22 cellular contexts compared by ENCODE assay signal in genomic region chr4:8615921-8616787, GRCh38. TPM values are rescaled to one million over a fixed set of nuclear protein-coding genes. Genes with fewer than 3 reads are reported as not detected.
DNase-seq lines count a peak whose midpoint lies in the region; ATAC-seq, FAIRE-seq and TF ChIP-seq lines count a peak whose summit lies in the region.
"Had no signal": no experiment of that assay in that cellular context is flagged by ENCODE, and none has a peak within 500 bp of the region (broad histone marks: within the 10 kb centered on the region; RNA-seq: fewer than 3 reads in every experiment).

No MANE protein-coding gene starts in this region.

- H3K27ac Mint-ChIP-seq in natural killer cell treated with Interleukin-12 subunit alpha and Interleukin-12 subunit beta and Interleukin-15 and Interleukin-18, amount 100 ng/mL, for 72 hours: no peak overlapping the region
- no peak overlapping the region for H3K27ac Mint-ChIP-seq in natural killer cell
- H3K27ac Mint-ChIP-seq in mesothelial cell of epicardium: peak overlapping the region; percentile 5

- FAIRE-seq in K562 (lab: Jason Lieb, UNC): no peak
- FAIRE-seq: GM12892, GM18507 had no signal

- H3K27ac ChIP-seq in K562 (ENCODE audit: extremely low read depth, low read depth, low read length): no peak overlapping the region
- no peak overlapping the region for H3K27ac ChIP-seq in aorta (ENCODE audit: low read depth in 1 of 2, low read length in 2 of 2)

- no peak overlapping the region for H3K4me3 Mint-ChIP-seq in natural killer cell treated with Interleukin-12 subunit alpha and Interleukin-12 subunit beta and Interleukin-15 and Interleukin-18, amount 100 ng/mL, for 72 hours
- H3K4me3 Mint-ChIP-seq in natural killer cell (no peak overlapping the region), mesothelial cell of epicardium (no peak overlapping the region)

- no peak for ATAC-seq in natural killer cell treated with Interleukin-12 subunit alpha and Interleukin-12 subunit beta and Interleukin-15 and Interleukin-18, amount 100 ng/mL, for 72 hours
- ATAC-seq in natural killer cell (no peak), K562 (no peak), aorta (ENCODE audit: low FRiP score) (no peak)

- H3K4me1 Mint-ChIP-seq in natural killer cell treated with Interleukin-12 subunit alpha and Interleukin-12 subunit beta and Interleukin-15 and Interleukin-18, amount 100 ng/mL, for 72 hours (ENCODE audit: low read depth in 2 of 2): no peaks in the 10 kb centered on the region
- peaks cover 0 to 8% of the 10 kb centered on the region in 2 donors for H3K4me1 Mint-ChIP-seq in natural killer cell
- peaks cover 7% of the 10 kb centered on the region for H3K4me1 Mint-ChIP-seq in mesothelial cell of epicardium

- H3K36me3 ChIP-seq in K562 (ENCODE audit: control insufficient read depth, insufficient read depth, low read length) (no peaks in the 10 kb centered on the region), aorta (ENCODE audit: control insufficient read depth in 1 of 2, insufficient read depth in 2 of 2, low read length in 1 of 2) (no peaks in the 10 kb centered on the region)

- H3K9me3 Mint-ChIP-seq in natural killer cell treated with Interleukin-12 subunit alpha and Interleukin-12 subunit beta and Interleukin-15 and Interleukin-18, amount 100 ng/mL, for 72 hours: no peaks in the 10 kb centered on the region
- H3K9me3 Mint-ChIP-seq in natural killer cell: no peaks in the 10 kb centered on the region
- H3K9me3 Mint-ChIP-seq in mesothelial cell of epicardium: no peaks in the 10 kb centered on the region

- no peak for TF ChIP-seq EP300 in K562 (IDR thresholded peaks at IDR 0.05; ENCODE audit: low read length)

- no peaks in the 10 kb centered on the region for H4K20me1 ChIP-seq in K562 (replicated peaks; ENCODE audit: control insufficient read depth, insufficient read depth, low read length)

- TF ChIP-seq RAD21 in K562 (CRISPR knock-in tag; conservative IDR thresholded peaks at IDR 0.05 in 1 of 2, IDR thresholded peaks at IDR 0.05 in 1 of 2): no peak

- TF ChIP-seq POLR2A in K562 (conservative IDR thresholded peaks at IDR 0.05): no peak

- in situ Hi-C loops in K562 (cut with MboI): no loop called here

- no peaks in the 10 kb centered on the region for H3K9me1 ChIP-seq in K562 (ENCODE audit: control insufficient read depth, insufficient read depth, low read length)

- no peak overlapping the region for H2AFZ ChIP-seq in K562 (ENCODE audit: low read depth, low read length)

- H3K4me1 ChIP-seq in K562 (replicated peaks in 1 of 2; ENCODE audit: control insufficient read depth in 2 of 2, insufficient read depth in 2 of 2, low read length in 2 of 2) (no peaks in the 10 kb centered on the region), aorta (ENCODE audit: control insufficient read depth in 1 of 2, insufficient read depth in 2 of 2, low read length in 2 of 2) (no peaks in the 10 kb centered on the region)

- intact Hi-C loops in natural killer cell (cut with micrococcal nuclease): no loop called here
- intact Hi-C loops in K562 (cut with micrococcal nuclease): no loop called here
- intact Hi-C loops in aorta (cut with DNase I): no loop called here

- H3K79me2 ChIP-seq in K562 (ENCODE audit: control insufficient read depth, insufficient read depth, low read length): no peaks in the 10 kb centered on the region

- H3K9me3 ChIP-seq in K562 (replicated peaks; ENCODE audit: control insufficient read depth, insufficient read depth, low read depth, low read length): no peaks in the 10 kb centered on the region
- H3K9me3 ChIP-seq in aorta (ENCODE audit: control insufficient read depth, low read length): no peaks in the 10 kb centered on the region

- H3K27me3 ChIP-seq in K562 (ENCODE audit: control insufficient read depth in 2 of 2, insufficient read depth in 2 of 2, low read length in 2 of 2): peaks cover 0 to 41% of the 10 kb centered on the region in 2 experiments; a peak in 3 of 5 replicates
- no peaks in the 10 kb centered on the region for H3K27me3 ChIP-seq in aorta (ENCODE audit: control insufficient read depth in 1 of 2, insufficient read depth in 2 of 2, low read length in 1 of 2)

- POLR2A ChIA-PET in K562 (lab: Yijun Ruan, JAX): interaction anchor here (1.7 kb wide), 1 partner anchor 13 kb away, joined by 4 read pairs; no protein-coding TSS in a partner anchor

- CTCF ChIA-PET in K562 (lab: Yijun Ruan, JAX; ENCODE audit: low intra/inter-chr PET ratio): no interaction called here

- peaks cover 0 to 1% of the 10 kb centered on the region in 2 donors for H3K27me3 Mint-ChIP-seq in natural killer cell treated with Interleukin-12 subunit alpha and Interleukin-12 subunit beta and Interleukin-15 and Interleukin-18, amount 100 ng/mL, for 72 hours
- H3K27me3 Mint-ChIP-seq in natural killer cell (ENCODE audit: low read depth in 2 of 2): no peaks in the 10 kb centered on the region
- no peaks in the 10 kb centered on the region for H3K27me3 Mint-ChIP-seq in mesothelial cell of epicardium (ENCODE audit: low read depth)

- no peak overlapping the region for H3K4me2 ChIP-seq in K562 (ENCODE audit: insufficient read depth, low read length)

- BruUV-seq in K562 (replicated peaks; lab: Mats Ljungman, UMichigan): no TSS peak

- TF ChIP-seq CTCF in natural killer cell (IDR thresholded peaks at IDR 0.05) (no peak), K562 (IDR thresholded peaks at IDR 0.05 in 2 of 3, conservative IDR thresholded peaks at IDR 0.05 in 1 of 3; ENCODE audit: insufficient read depth in 2 of 3, low read depth in 1 of 3, low read length in 3 of 3) (no peak), mesothelial cell of epicardium (IDR thresholded peaks at IDR 0.05; ENCODE audit: unreplicated experiment) (no peak)

- 44% methylated on average over 25 of the region's 26 CpGs for WGBS in K562 (ENCODE audit: insufficient coverage, low coverage, missing lambda C conversion rate)
- WGBS in aorta, 2 donors: 77 to 80% methylated on average over 26 of the region's 26 CpGs

- H3K36me3 Mint-ChIP-seq in natural killer cell treated with Interleukin-12 subunit alpha and Interleukin-12 subunit beta and Interleukin-15 and Interleukin-18, amount 100 ng/mL, for 72 hours: no peaks in the 10 kb centered on the region
- H3K36me3 Mint-ChIP-seq in natural killer cell (no peaks in the 10 kb centered on the region), mesothelial cell of epicardium (peaks cover 6% of the 10 kb centered on the region)

- H3K4me3 ChIP-seq in K562: no peak overlapping the region
- no peak overlapping the region for H3K4me3 ChIP-seq in aorta (ENCODE audit: low read length in 2 of 2)

- H3K9ac ChIP-seq in K562 (ENCODE audit: insufficient read depth in 1 of 2, low read depth in 2 of 2, low read length in 2 of 2): no peak overlapping the region

- peak; percentile 46 for DNase-seq in natural killer cell treated with Interleukin-12 subunit alpha and Interleukin-12 subunit beta and Interleukin-15 and Interleukin-18, amount 100 ng/mL, for 72 hours (ENCODE audit: low spot score)
- DNase-seq in natural killer cell: no peak
- no peak for DNase-seq in K562 (ENCODE audit: extremely low read depth in 1 of 4, low spot score in 3 of 4)
- DNase-seq in mesothelial cell of epicardium (ENCODE audit: low spot score in 2 of 2, unreplicated experiment in 2 of 2): no peak
- peak; percentile 32 to 55 for DNase-seq in aorta
- no peak for DNase-seq in middle frontal gyrus (ENCODE audit: extremely low spot score, low spot score)
- DNase-seq in stimulated activated naive CD4-positive, alpha-beta T cell (lab: John Stamatoyannopoulos, UW): no peak
- DNase-seq in NCI-H1105 (lab: John Stamatoyannopoulos, UW): no peak
- DNase-seq: C1 segment of cervical spinal cord, DMS79, KG1, NCI-H1417, NCI-H187 treated with DMSO at 0.1 percent for 48 hours, NCI-H226, NCI-H524, NCI-H82, OCI-M1 had no signal

RNA-seq across cellular contexts. Expression of gene CPZ, which starts 23.6 kb away (rescaled TPM):
- total RNA-seq in natural killer cell treated with Interleukin-12 subunit alpha and Interleukin-12 subunit beta and Interleukin-15 and Interleukin-18, amount 100 ng/mL, for 72 hours: not detected
- not detected for total RNA-seq in natural killer cell
- total RNA-seq in K562 (2011; cell fraction: chromatin; rRNA removed; ENCODE audit: low replicate concordance): 19.3 and 33.1 TPM in 2 replicates
- total RNA-seq in K562 (2011; cell fraction: nucleolus; rRNA removed): 12.5 and 16.5 TPM in 2 replicates
- 15.9 and 26.4 TPM in 2 replicates for total RNA-seq in K562 (2011; cell fraction: nucleoplasm; rRNA removed)
- total RNA-seq in K562 (2014; rRNA removed): 0.41 and 1.1 TPM in 2 replicates
- total RNA-seq in K562 (2014; rRNA removed; fragmentation: Illumina TruSeq; extraction: Trizol): 0.58 and 0.67 TPM in 2 replicates
- total RNA-seq in K562 (2015; rRNA removed; fragmentation: Illumina TruSeq; extraction: Trizol): 2.1 and 2.2 TPM in 2 replicates
- 1.5 and 1.6 TPM in 2 replicates for total RNA-seq in K562 (2021)
- polyA plus RNA-seq in K562 (2011; rRNA removed): 0.60 and 2.0 TPM in 2 replicates
- 0.38 and 4.3 TPM in 2 replicates for polyA plus RNA-seq in K562 (2011; cell fraction: cytosol; rRNA removed)
- 1.7 and 13.8 TPM in 2 replicates for polyA plus RNA-seq in K562 (2011; cell fraction: nucleus; rRNA removed)
- polyA plus RNA-seq in K562 (2012): 4.3 and 41.5 TPM in 2 replicates
- polyA plus RNA-seq in K562 (2014; fragmentation: Illumina TruSeq; extraction: Trizol): 0.68 and 1.4 TPM in 2 replicates
- polyA plus RNA-seq in K562 (2014; fragmentation: Nextera tagmentation; extraction: Ambion mirVana): under 1 TPM in 1 of 2 experiments, not detected in 1; 0.06 TPM
- polyA plus RNA-seq in K562 (2014; rRNA removed): 1.1 TPM in 2 replicates
- 1.4 TPM in 1 of 2 replicates, not detected in the other for polyA minus RNA-seq in K562 (2011; rRNA and poly(A)+ RNA removed)
- polyA minus RNA-seq in K562 (2011; cell fraction: cytosol; rRNA and poly(A)+ RNA removed): 0.86 TPM in 1 of 2 replicates, not detected in the other
- polyA minus RNA-seq in K562 (2011; cell fraction: nucleus; rRNA and poly(A)+ RNA removed): 1.4 and 2.6 TPM in 2 replicates
- 32.0 to 38.6 TPM (median 32.8 TPM) in 3 replicates for total RNA-seq in mesothelial cell of epicardium
- total RNA-seq in aorta: 1 to 10 TPM; 3.8 to 10.0 TPM
- under 1 TPM; 0.13 to 0.82 TPM for polyA plus RNA-seq in aorta

RNA-seq across cellular contexts. Expression of gene GPR78, which starts 36.0 kb away (rescaled TPM):
- not detected for total RNA-seq in natural killer cell treated with Interleukin-12 subunit alpha and Interleukin-12 subunit beta and Interleukin-15 and Interleukin-18, amount 100 ng/mL, for 72 hours
- total RNA-seq in natural killer cell (not detected), K562 (2014; rRNA removed) (0.04 TPM in 1 of 2 replicates, not detected in the other), K562 (2014; rRNA removed; fragmentation: Illumina TruSeq; extraction: Trizol) (not detected in 2 replicates), K562 (2015; rRNA removed; fragmentation: Illumina TruSeq; extraction: Trizol) (0.07 TPM in 1 of 2 replicates, not detected in the other), K562 (2021) (0.09 and 0.16 TPM in 2 replicates), mesothelial cell of epicardium (2.4 to 3.8 TPM (median 3.2 TPM) in 3 replicates), aorta (under 1 TPM in 1 of 2 donors, not detected in 1; 0.48 TPM)
- total RNA-seq in K562 (2011; cell fraction: chromatin; rRNA removed; ENCODE audit: low replicate concordance): 4.4 and 8.6 TPM in 2 replicates
- total RNA-seq in K562 (2011; cell fraction: nucleolus; rRNA removed): 2.4 and 3.2 TPM in 2 replicates
- 3.6 and 4.8 TPM in 2 replicates for total RNA-seq in K562 (2011; cell fraction: nucleoplasm; rRNA removed)
- polyA plus RNA-seq in K562 (2011; rRNA removed) (0.13 TPM in 1 of 2 replicates, not detected in the other), K562 (2014; fragmentation: Illumina TruSeq; extraction: Trizol) (0.06 TPM in 1 of 2 replicates, not detected in the other), K562 (2014; fragmentation: Nextera tagmentation; extraction: Ambion mirVana) (not detected), K562 (2014; rRNA removed) (0.04 and 0.08 TPM in 2 replicates), aorta (not detected)
- polyA plus RNA-seq in K562 (2011; cell fraction: cytosol; rRNA removed): 0.07 TPM in 1 of 2 replicates, not detected in the other
- 0.20 and 1.3 TPM in 2 replicates for polyA plus RNA-seq in K562 (2011; cell fraction: nucleus; rRNA removed)
- 0.08 and 0.39 TPM in 2 replicates for polyA plus RNA-seq in K562 (2012)
- 0.21 TPM in 1 of 2 replicates, not detected in the other for polyA minus RNA-seq in K562 (2011; rRNA and poly(A)+ RNA removed)
- polyA minus RNA-seq in K562 (2011; cell fraction: cytosol; rRNA and poly(A)+ RNA removed): not detected in 2 replicates
- 0.11 and 0.67 TPM in 2 replicates for polyA minus RNA-seq in K562 (2011; cell fraction: nucleus; rRNA and poly(A)+ RNA removed)
- total RNA-seq: A673, H4, RPMI7951 had no signal

Comparison
In these comparisons a context has a peak if more than half of its experiments do, and no peak if none do; other contexts are left out.
1. DNase-seq: peak in natural killer cell treated with Interleukin-12 subunit alpha and Interleukin-12 subunit beta and Interleukin-15 and Interleukin-18, amount 100 ng/mL, for 72 hours (single experiment) and aorta (2 of 2); none in natural killer cell (single experiment), K562 (0 of 4), mesothelial cell of epicardium (0 of 2), middle frontal gyrus (single experiment), stimulated activated naive CD4-positive, alpha-beta T cell (0 of 6) and NCI-H1105 (single experiment).